ENCODE assay signal across 15 cellular contexts in genomic region chr10:73816917-73817729, GRCh38. TPM values are rescaled to one million over a fixed set of nuclear protein-coding genes. Genes with fewer than 3 reads are reported as not detected.
DNase-seq lines count a peak whose midpoint lies in the region; ATAC-seq and TF ChIP-seq lines count a peak whose summit lies in the region.
"Had no signal": no experiment of that assay in that cellular context is flagged by ENCODE, and none has a peak within 500 bp of the region (broad histone marks: within the 10 kb centered on the region; RNA-seq: fewer than 3 reads in every experiment).

No MANE protein-coding gene starts in this region.

- in situ Hi-C loops in mammary epithelial cell (cut with MboI; ENCODE audit: low sequenced_read_pairs in 2 of 2), result no loop called here

- intact Hi-C loops in MCF 10A (cut with micrococcal nuclease), result loop anchor here (1.0 kb wide), 1 partner anchor 12 kb away; no protein-coding TSS in a partner anchor
- intact Hi-C loops in mammary epithelial cell (cut with micrococcal nuclease), result no loop called here
- intact Hi-C loops in tibial artery (cut with DNase I; ENCODE audit: low total_unique reads), result no loop called here

- H3K36me3 ChIP-seq in mammary epithelial cell (ENCODE audit: insufficient read depth, low read length) (no peaks in the 10 kb centered on the region), thoracic aorta (peaks cover 44% of the 10 kb centered on the region), tibial artery (peaks cover 70 to 84% (median 73%) of the 10 kb centered on the region in 3 donors)

- H3K9me3 Mint-ChIP-seq in MCF 10A (ENCODE audit: unreplicated experiment), result no peaks in the 10 kb centered on the region
- H3K9me3 Mint-ChIP-seq: activated CD4-positive, alpha-beta memory T cell treated with anti-CD3 and anti-CD28 coated beads, Interleukin-2, amount 10 ng/mL, durations not matched to agents 7 days and 5 days; activated naive CD4-positive, alpha-beta T cell treated with anti-CD3 and anti-CD28 coated beads, Interleukin-2, amount 50 U/mL, for 24 hours; H9; T-helper 2 cell treated with Interferon-gamma antibody and Interleukin-4, amounts not matched to agents 5 μg/mL and 100 μg/mL, for 36 hours had no signal

- H3K79me2 ChIP-seq in mammary epithelial cell (ENCODE audit: insufficient read depth, low read length), result no peaks in the 10 kb centered on the region

- no peak overlapping the region for H3K4me3 Mint-ChIP-seq in MCF 10A (ENCODE audit: unreplicated experiment)
- H3K4me3 Mint-ChIP-seq: activated CD4-positive, alpha-beta memory T cell treated with anti-CD3 and anti-CD28 coated beads, Interleukin-2, amount 10 ng/mL, durations not matched to agents 7 days and 5 days; activated naive CD4-positive, alpha-beta T cell treated with anti-CD3 and anti-CD28 coated beads, Interleukin-2, amount 50 U/mL, for 24 hours; H9; T-helper 2 cell treated with Interferon-gamma antibody and Interleukin-4, amounts not matched to agents 5 μg/mL and 100 μg/mL, for 36 hours had no signal

- H3K27ac ChIP-seq in mammary epithelial cell (ENCODE audit: insufficient read depth, low read depth, low read length) (no peak overlapping the region), coronary artery (peak overlapping the region; percentile 9 to 64), thoracic aorta (peak overlapping the region; percentile 63 to 78), tibial artery (peak overlapping the region in 1 of 2 donors; percentile 43)

- no peak overlapping the region for H3K4me2 ChIP-seq in mammary epithelial cell (ENCODE audit: insufficient read depth, low read depth, low read length)

- H3K4me1 Mint-ChIP-seq in MCF 10A (ENCODE audit: insufficient read depth, unreplicated experiment), result peaks cover 38% of the 10 kb centered on the region
- H3K4me1 Mint-ChIP-seq: activated naive CD4-positive, alpha-beta T cell treated with anti-CD3 and anti-CD28 coated beads, Interleukin-2, amount 50 U/mL, for 24 hours had no signal

- WGBS in mammary epithelial cell (ENCODE audit: low coverage, missing lambda C conversion rate), result 74% methylated on average over 10 of the region's 10 CpGs

- POLR2A ChIA-PET in MCF 10A (lab: Yijun Ruan, JAX), result interaction anchor here (1.7 kb wide), 1 partner anchor 36 kb away, joined by 6 read pairs; the partner anchor contains the start of gene CHCHD1

- H3K4me1 ChIP-seq in mammary epithelial cell (ENCODE audit: insufficient read depth, low read length) (peaks cover 10% of the 10 kb centered on the region), thoracic aorta (ENCODE audit: control insufficient read depth in 1 of 2, low read depth in 2 of 2) (peaks cover 28 to 44% of the 10 kb centered on the region in 2 donors), tibial artery (peaks cover 0 to 13% (median 6%) of the 10 kb centered on the region in 4 donors)

- no peaks in the 10 kb centered on the region for H4K20me1 ChIP-seq in mammary epithelial cell (ENCODE audit: insufficient read depth, low read length)

- dilution Hi-C loops in mammary epithelial cell (cut with HindIII; ENCODE audit: low sequenced_read_pairs), result no loop called here

- TF ChIP-seq CTCF in MCF 10A (IDR thresholded peaks at IDR 0.05; ENCODE audit: unreplicated experiment) (no peak), mammary epithelial cell (conservative IDR thresholded peaks at IDR 0.05 in 1 of 2, IDR thresholded peaks at IDR 0.05 in 1 of 2; ENCODE audit: extremely low read depth in 1 of 2, insufficient read depth in 1 of 2, low read depth in 1 of 2, low read length in 2 of 2) (no peak), coronary artery (IDR thresholded peaks at IDR 0.05) (no peak), thoracic aorta (IDR thresholded peaks at IDR 0.05) (no peak), tibial artery (IDR thresholded peaks at IDR 0.05) (no peak)

- H3K9me3 ChIP-seq in mammary epithelial cell (replicated peaks; ENCODE audit: insufficient read depth, low read length) (no peaks in the 10 kb centered on the region), thoracic aorta (no peaks in the 10 kb centered on the region), tibial artery (no peaks in the 10 kb centered on the region)
- H3K9me3 ChIP-seq: mucosa of descending colon had no signal

- DNase-seq in MCF 10A (ENCODE audit: unreplicated experiment) (peak; percentile 27), mammary epithelial cell (no peak), coronary artery (ENCODE audit: low spot score) (no peak), medulla oblongata (ENCODE audit: extremely low spot score) (peak; percentile 26), thoracic aorta (ENCODE audit: low spot score) (no peak), tibial artery (no peak)
- DNase-seq: activated CD4-positive, alpha-beta memory T cell treated with anti-CD3 and anti-CD28 coated beads, Interleukin-2, amount 10 ng/mL, durations not matched to agents 7 days and 5 days; DMS79; H9; mucosa of descending colon; NCI-H2107 had no signal

- CTCF ChIA-PET in MCF 10A (lab: Yijun Ruan, JAX), result interaction anchor here (0.5 to 2.0 kb wide), 3 partner anchors 8 to 62 kb away, joined by 3 to 12 read pairs (median 7); no protein-coding TSS in a partner anchor
- CTCF ChIA-PET in mammary epithelial cell (lab: Charles Lee; ENCODE audit: low non-redundant PET), result no interaction called here

- H3K27me3 ChIP-seq in mammary epithelial cell (ENCODE audit: insufficient read depth, low read length) (no peaks in the 10 kb centered on the region), thoracic aorta (replicated peaks; ENCODE audit: insufficient read depth) (no peaks in the 10 kb centered on the region), tibial artery (no peaks in the 10 kb centered on the region)

- H3K27ac Mint-ChIP-seq in MCF 10A (ENCODE audit: low read depth, unreplicated experiment), result no peak overlapping the region
- H3K27ac Mint-ChIP-seq: activated CD4-positive, alpha-beta memory T cell treated with anti-CD3 and anti-CD28 coated beads, Interleukin-2, amount 10 ng/mL, durations not matched to agents 7 days and 5 days; activated naive CD4-positive, alpha-beta T cell treated with anti-CD3 and anti-CD28 coated beads, Interleukin-2, amount 50 U/mL, for 24 hours; T-helper 2 cell treated with Interferon-gamma antibody and Interleukin-4, amounts not matched to agents 5 μg/mL and 100 μg/mL, for 36 hours had no signal

- BruUV-seq in MCF 10A (replicated peaks; lab: Mats Ljungman, UMichigan) (no TSS peak), mammary epithelial cell (replicated peaks; lab: Mats Ljungman, UMichigan) (no TSS peak)

- H3K27me3 Mint-ChIP-seq in MCF 10A (ENCODE audit: insufficient read depth, unreplicated experiment), result no peaks in the 10 kb centered on the region
- H3K27me3 Mint-ChIP-seq: activated CD4-positive, alpha-beta memory T cell treated with anti-CD3 and anti-CD28 coated beads, Interleukin-2, amount 10 ng/mL, durations not matched to agents 7 days and 5 days; activated naive CD4-positive, alpha-beta T cell treated with anti-CD3 and anti-CD28 coated beads, Interleukin-2, amount 50 U/mL, for 24 hours had no signal

- peaks cover 14% of the 10 kb centered on the region for H3K36me3 Mint-ChIP-seq in MCF 10A (ENCODE audit: insufficient read depth, unreplicated experiment)

- H3K4me3 ChIP-seq in mammary epithelial cell (replicated peaks in 1 of 3; ENCODE audit: insufficient read depth in 1 of 3, low read depth in 2 of 3, low read length in 3 of 3) (no peak overlapping the region), coronary artery (no peak overlapping the region), thoracic aorta (no peak overlapping the region), tibial artery (no peak overlapping the region)
- H3K4me3 ChIP-seq: mucosa of descending colon had no signal

- no peak overlapping the region for H3K9ac ChIP-seq in mammary epithelial cell (ENCODE audit: insufficient read depth, low read length)

- no peak overlapping the region for H2AFZ ChIP-seq in mammary epithelial cell (ENCODE audit: low read depth, low read length)

- no peak for ATAC-seq in thoracic aorta (ENCODE audit: insufficient number of reproducible peaks, low FRiP score, low read depth)
- ATAC-seq in HG02571 (IDR thresholded peaks at IDR 0.05; ENCODE audit: unreplicated experiment), result no peak
- ATAC-seq in HG02678 (IDR thresholded peaks at IDR 0.05; ENCODE audit: unreplicated experiment), result no peak
- ATAC-seq: mucosa of descending colon had no signal

RNA-seq across cellular contexts. Expression of gene NDST2, which starts 5.7 kb away (rescaled TPM):
- 22.9 and 25.2 TPM in 2 replicates for total RNA-seq in MCF 10A (2022)
- total RNA-seq in mammary epithelial cell, result 10 to 100 TPM in 1 of 2 donors, 1 to 10 TPM in 1; 9.3 to 18.5 TPM
- polyA plus RNA-seq in mammary epithelial cell, result 10.8 TPM
- 6.7 TPM for polyA minus RNA-seq in mammary epithelial cell
- total RNA-seq in thoracic aorta, result 10 to 100 TPM; 55.0 to 78.2 TPM

RNA-seq across cellular contexts. Expression of gene ZSWIM8, which starts 31.7 kb away (rescaled TPM):
- total RNA-seq in MCF 10A (2022), result 84.2 and 112 TPM in 2 replicates
- 10 to 100 TPM; 62.5 to 67.6 TPM for total RNA-seq in mammary epithelial cell
- polyA plus RNA-seq in mammary epithelial cell, result 54.3 TPM
- 61.7 TPM for polyA minus RNA-seq in mammary epithelial cell
- total RNA-seq in thoracic aorta, result 100 to 1,000 TPM; 126 to 144 TPM

RNA-seq across cellular contexts. Expression of gene CHCHD1, which starts 35.3 kb away (rescaled TPM):
- total RNA-seq in MCF 10A (2022), result 13.1 and 19.5 TPM in 2 replicates
- total RNA-seq in mammary epithelial cell, result 10 to 100 TPM; 11.7 to 24.7 TPM
- polyA plus RNA-seq in mammary epithelial cell, result 36.9 TPM
- polyA minus RNA-seq in mammary epithelial cell, result 10.5 TPM
- total RNA-seq in thoracic aorta, result 10 to 100 TPM; 20.7 to 22.6 TPM

RNA-seq across cellular contexts. Expression of gene CAMK2G, which starts 57.2 kb away (rescaled TPM):
- total RNA-seq in MCF 10A (2022), result 10.9 and 13.7 TPM in 2 replicates
- total RNA-seq in mammary epithelial cell, result 10 to 100 TPM; 20.1 to 20.2 TPM
- polyA plus RNA-seq in mammary epithelial cell, result 23.0 TPM
- 18.3 TPM for polyA minus RNA-seq in mammary epithelial cell
- total RNA-seq in thoracic aorta, result 100 to 1,000 TPM in 1 of 2 donors, 10 to 100 TPM in 1; 78.8 to 149 TPM

Comparison
In these comparisons a context has a peak if more than half of its experiments do, and no peak if none do; other contexts are left out.
1. DNase-seq: peak in MCF 10A (single experiment) and medulla oblongata (single experiment); none in mammary epithelial cell (single experiment), coronary artery (single experiment), thoracic aorta (single experiment) and tibial artery (0 of 2).